ENCODE assay signal across 8 cellular contexts in the genomic region with DNA sequence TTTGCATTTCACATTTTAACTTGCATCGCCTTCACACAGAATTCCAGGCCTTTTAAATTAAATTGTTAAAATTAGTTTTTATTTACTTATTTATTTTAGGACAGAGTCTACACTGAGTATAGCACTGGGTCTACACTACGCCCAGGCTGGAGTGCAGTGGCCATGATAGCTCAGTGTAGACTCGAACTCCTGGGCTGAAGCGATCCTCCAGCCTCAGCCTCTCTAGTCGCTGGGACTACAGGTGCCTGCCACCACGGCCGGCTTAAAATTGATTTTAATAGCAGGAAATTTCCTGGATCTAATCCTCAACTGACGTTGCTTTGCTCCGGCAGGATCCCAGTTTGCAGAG. TPM values are rescaled to one million over a fixed set of nuclear protein-coding genes. Genes with fewer than 3 reads are reported as not detected.
DNase-seq lines count a peak whose midpoint lies in the region; ATAC-seq and TF ChIP-seq lines count a peak whose summit lies in the region.

No MANE protein-coding gene starts in this region.

- H3K27me3 ChIP-seq in left ventricle myocardium inferior (ENCODE audit: low read depth), result no peaks in the 10 kb centered on the region

- intact Hi-C loops in left ventricle myocardium inferior (cut with micrococcal nuclease), result no loop called here

- DNase-seq in left ventricle myocardium inferior (no peak), ureter (ENCODE audit: low spot score) (no peak)

- H3K9me3 ChIP-seq in left ventricle myocardium inferior (replicated peaks), result peaks cover 47% of the 10 kb centered on the region

- ATAC-seq in GM19463 (IDR thresholded peaks at IDR 0.05; ENCODE audit: unreplicated experiment) (peak; percentile 27), GM18873 (IDR thresholded peaks at IDR 0.05; ENCODE audit: low FRiP score, unreplicated experiment) (no peak), GM21723 (IDR thresholded peaks at IDR 0.05; ENCODE audit: unreplicated experiment) (no peak), HG02981 (IDR thresholded peaks at IDR 0.05; ENCODE audit: unreplicated experiment) (no peak)

- H3K4me1 ChIP-seq in left ventricle myocardium inferior, result peaks cover 13% of the 10 kb centered on the region

- H3K4me3 ChIP-seq in WI38 (ENCODE audit: low read depth, low read length) (peak overlapping the region; percentile 93), left ventricle myocardium inferior (peak overlapping the region; percentile 82), skin epidermis (peak overlapping the region; percentile 58 to 74 (median 64))

- H3K27ac ChIP-seq in left ventricle myocardium inferior (replicated peaks) (peak overlapping the region; percentile 85), skin epidermis (peak overlapping the region in 15 of 21 experiments; percentile 52 to 96 (median 84))

- TF ChIP-seq CTCF in WI38 (IDR thresholded peaks at IDR 0.05; ENCODE audit: low read depth, low read length) (no peak), left ventricle myocardium inferior (IDR thresholded peaks at IDR 0.05; ENCODE audit: borderline replicate concordance) (no peak)

- H3K36me3 ChIP-seq in left ventricle myocardium inferior, result peaks cover 14% of the 10 kb centered on the region

RNA-seq across cellular contexts. Expression of gene ZNF610, which starts 0.3 kb away (rescaled TPM):
- total RNA-seq in left ventricle myocardium inferior (5.1 TPM), ureter (6.9 TPM)

RNA-seq across cellular contexts. Expression of gene ZNF880, which starts 34.0 kb away (rescaled TPM):
- total RNA-seq in left ventricle myocardium inferior (24.7 TPM), ureter (37.5 TPM)

RNA-seq across cellular contexts. Expression of gene ZNF480, which starts 38.8 kb away (rescaled TPM):
- total RNA-seq in left ventricle myocardium inferior (18.9 TPM), ureter (23.8 TPM)
